Comparison of ENCODE assay signal across 10 cellular contexts in genomic region chr5:25006734-25007133, GRCh38.
DNase-seq lines count a peak whose midpoint lies in the region; ATAC-seq and TF ChIP-seq lines count a peak whose summit lies in the region.
"Had no signal": no experiment of that assay in that cellular context is flagged by ENCODE, and none has a peak within 500 bp of the region (broad histone marks: within the 10 kb centered on the region; RNA-seq: fewer than 3 reads in every experiment).

No MANE protein-coding gene starts in this region.

- ATAC-seq in left ventricle myocardium superior (no peak), GM19397 (IDR thresholded peaks at IDR 0.05; ENCODE audit: unreplicated experiment) (no peak)

- TF ChIP-seq POLR2A in NB4 (IDR thresholded peaks at IDR 0.05; ENCODE audit: extremely low read depth, insufficient read length), result no peak

- H3K4me3 ChIP-seq in NB4 (ENCODE audit: low read depth, low read length), result no peak overlapping the region
- H3K4me3 ChIP-seq: Peyer's patch had no signal

- TF ChIP-seq CTCF in NB4 (IDR thresholded peaks at IDR 0.05; ENCODE audit: low read depth, low read length), result peak; percentile 21

- intact Hi-C loops in left ventricle myocardium superior (cut with micrococcal nuclease), result no loop called here

- DNase-seq in DMS114 treated with DMSO at 0.1 percent for 48 hours (lab: John Stamatoyannopoulos, UW; ENCODE audit: unreplicated experiment) (peak; percentile 13), NB4 (ENCODE audit: low read depth) (peak; percentile 50), SHP77 treated with DMSO at 0.1 percent for 48 hours (lab: John Stamatoyannopoulos, UW) (peak; percentile 53), globus pallidus (ENCODE audit: low spot score) (peak; percentile 2), left ventricle myocardium superior (no peak), activated gamma-delta T cell treated with Interleukin-2 at 50 U/mL for 16 hours (no peak), retina (no peak)
- DNase-seq: activated naive CD4-positive, alpha-beta T cell; Peyer's patch had no signal

Comparison
In these comparisons a context has a peak if more than half of its experiments do, and no peak if none do; other contexts are left out.
1. DNase-seq: peak in DMS114 treated with DMSO at 0.1 percent for 48 hours (single experiment), NB4 (single experiment), SHP77 treated with DMSO at 0.1 percent for 48 hours (single experiment) and globus pallidus (single experiment); none in left ventricle myocardium superior (single experiment), activated gamma-delta T cell treated with Interleukin-2 at 50 U/mL for 16 hours (single experiment) and retina (single experiment).